ENCODE assay signal across 9 cellular contexts in genomic region chrX:24014388-24015018, GRCh38. TPM values are rescaled to one million over a fixed set of nuclear protein-coding genes. Genes with fewer than 3 reads are reported as not detected.
DNase-seq lines count a peak whose midpoint lies in the region; ATAC-seq, FAIRE-seq and TF ChIP-seq lines count a peak whose summit lies in the region.
"Had no signal": no experiment of that assay in that cellular context is flagged by ENCODE, and none has a peak within 500 bp of the region (broad histone marks: within the 10 kb centered on the region; RNA-seq: fewer than 3 reads in every experiment).

No MANE protein-coding gene starts in this region.

- H3K79me2 ChIP-seq in astrocyte (ENCODE audit: insufficient read depth, low read length) = peaks cover 59% of the 10 kb centered on the region

- H3K27ac ChIP-seq in astrocyte (ENCODE audit: low read depth, low read length) (no peak overlapping the region), body of pancreas (no peak overlapping the region)

- no peak for DNase-seq in astrocyte (ENCODE audit: low read depth)
- DNase-seq in stimulated activated CD8-positive, alpha-beta memory T cell treated with anti-CD3 and anti-CD28 coated beads, Interleukin-7, amount 100 ng/mL, for 48 hours (ENCODE audit: extremely low read depth in 1 of 2, low read depth in 1 of 2) = peak; percentile 7 to 55
- DNase-seq in NCI-H748 treated with DMSO at 0.1 percent for 48 hours (lab: John Stamatoyannopoulos, UW) = no peak
- no peak for DNase-seq in NCI-H69 (lab: John Stamatoyannopoulos, UW)
- DNase-seq in DMS53 (lab: John Stamatoyannopoulos, UW) = no peak
- DNase-seq in body of pancreas = no peak

- H3K27me3 Mint-ChIP-seq in astrocyte (ENCODE audit: low read depth, unreplicated experiment) = no peaks in the 10 kb centered on the region

- H3K36me3 Mint-ChIP-seq in astrocyte (ENCODE audit: low read depth, unreplicated experiment) = peaks cover 3% of the 10 kb centered on the region

- H3K36me3 ChIP-seq in astrocyte (ENCODE audit: insufficient read depth, low read length) (no peaks in the 10 kb centered on the region), body of pancreas (replicated peaks in 1 of 2; ENCODE audit: insufficient read depth in 1 of 2, low read depth in 2 of 2) (no peaks in the 10 kb centered on the region)

- intact Hi-C loops in body of pancreas (cut with DNase I) = no loop called here

- no peak overlapping the region for H2AFZ ChIP-seq in astrocyte (ENCODE audit: low read depth, low read length)

- H3K27ac Mint-ChIP-seq in astrocyte (ENCODE audit: unreplicated experiment) = peak overlapping the region; percentile 48

- H3K4me1 Mint-ChIP-seq in astrocyte (ENCODE audit: low read depth, unreplicated experiment) = peaks cover 5% of the 10 kb centered on the region

- peak overlapping the region; percentile 71 for H3K4me3 Mint-ChIP-seq in astrocyte (ENCODE audit: unreplicated experiment)
- H3K4me3 Mint-ChIP-seq: neural crest cell had no signal

- 14 to 20% methylated on average over 5 of the region's 5 CpGs for WGBS in body of pancreas, 2 donors

- no peak overlapping the region for H3K4me2 ChIP-seq in astrocyte (ENCODE audit: low read length)

- H3K9ac ChIP-seq in astrocyte (ENCODE audit: low read length) = no peak overlapping the region

- H4K20me1 ChIP-seq in astrocyte (ENCODE audit: insufficient read depth, low read length) = peaks cover 7% of the 10 kb centered on the region

- H3K9me3 ChIP-seq in astrocyte (ENCODE audit: insufficient read depth, low read depth, low read length) (no peaks in the 10 kb centered on the region), body of pancreas (no peaks in the 10 kb centered on the region)

- FAIRE-seq in astrocyte (lab: Jason Lieb, UNC) = no peak

- H3K4me3 ChIP-seq in astrocyte (ENCODE audit: insufficient read depth, low read depth, low read length) = no peak overlapping the region
- no peak overlapping the region for H3K4me3 ChIP-seq in body of pancreas

- no peaks in the 10 kb centered on the region for H3K4me1 ChIP-seq in astrocyte (ENCODE audit: insufficient read depth, low read length)
- peaks cover 10% of the 10 kb centered on the region for H3K4me1 ChIP-seq in body of pancreas

- H3K9me3 Mint-ChIP-seq in astrocyte (ENCODE audit: unreplicated experiment) = no peaks in the 10 kb centered on the region
- H3K9me3 Mint-ChIP-seq: neural crest cell had no signal

- H3K27me3 ChIP-seq in astrocyte (ENCODE audit: insufficient read depth, low read length) (no peaks in the 10 kb centered on the region), body of pancreas (no peaks in the 10 kb centered on the region)

- TF ChIP-seq POLR2A in body of pancreas (IDR thresholded peaks at IDR 0.05) = no peak

- ATAC-seq in GM19467 (IDR thresholded peaks at IDR 0.05; ENCODE audit: unreplicated experiment) = peak; percentile 68
- peak; percentile 73 for ATAC-seq in HG03378 (IDR thresholded peaks at IDR 0.05; ENCODE audit: unreplicated experiment)
- ATAC-seq in body of pancreas = no peak

- TF ChIP-seq CTCF in astrocyte (IDR thresholded peaks at IDR 0.05; ENCODE audit: insufficient read depth, low read depth, low read length) = no peak
- no peak for TF ChIP-seq CTCF in body of pancreas (IDR thresholded peaks at IDR 0.05)

RNA-seq across cellular contexts. Expression of gene KLHL15, which starts 12.5 kb away (rescaled TPM):
- total RNA-seq in astrocyte (6.5 and 7.5 TPM in 2 replicates), body of pancreas (1 to 10 TPM; 4.7 to 7.6 TPM)

RNA-seq across cellular contexts. Expression of gene EIF2S3, which starts 40.3 kb away (rescaled TPM):
- total RNA-seq in astrocyte (203 and 216 TPM in 2 replicates), body of pancreas (100 to 1,000 TPM in 1 of 2 donors, 10 to 100 TPM in 1; 49.1 to 105 TPM)

Comparison
In these comparisons a context has a peak if more than half of its experiments do, and no peak if none do; other contexts are left out.
1. DNase-seq: peak in stimulated activated CD8-positive, alpha-beta memory T cell treated with anti-CD3 and anti-CD28 coated beads, Interleukin-7, amount 100 ng/mL, for 48 hours (2 of 2); none in astrocyte (single experiment), NCI-H748 treated with DMSO at 0.1 percent for 48 hours (single experiment), NCI-H69 (single experiment), DMS53 (single experiment) and body of pancreas (0 of 4).